1 cellular context compared by ENCODE assay signal in the genomic region with DNA sequence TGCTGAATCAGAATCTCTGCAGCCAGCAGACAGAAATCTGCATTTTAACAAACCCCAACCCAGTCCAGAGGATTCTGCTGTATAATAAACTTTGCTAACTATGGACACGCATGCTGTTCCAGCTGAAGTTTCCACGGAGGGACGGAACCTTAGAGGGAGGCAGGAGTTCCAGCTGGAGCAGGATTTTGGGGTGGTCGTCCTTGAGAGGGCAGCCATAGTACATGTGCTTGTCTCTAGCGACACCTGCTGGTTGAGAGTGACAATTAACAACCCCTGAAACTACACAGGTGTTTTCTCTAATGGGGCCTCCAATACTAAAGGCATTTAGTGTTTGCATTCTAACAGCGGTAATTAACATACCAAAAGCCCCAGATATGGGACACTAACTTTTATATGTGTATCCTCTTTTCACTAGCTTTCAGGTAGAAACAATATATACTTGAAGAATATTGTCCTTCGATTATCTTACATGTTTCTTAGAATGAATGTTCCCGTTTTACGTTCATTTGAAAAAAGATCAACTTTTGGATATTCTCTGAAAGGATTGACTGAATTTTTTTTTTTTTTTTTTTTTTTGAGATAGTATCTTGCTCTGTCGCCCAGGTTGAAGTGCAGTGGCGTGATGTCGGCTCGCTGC.
TF ChIP-seq lines count a peak whose summit lies in the region.

No MANE protein-coding gene starts in this region.

TF ChIP-seq in HepG2, 621 proteins besides CTCF, POLR2A, EP300 and RAD21 (continued from another document):
- TF ChIP-seq, protein P1, sequence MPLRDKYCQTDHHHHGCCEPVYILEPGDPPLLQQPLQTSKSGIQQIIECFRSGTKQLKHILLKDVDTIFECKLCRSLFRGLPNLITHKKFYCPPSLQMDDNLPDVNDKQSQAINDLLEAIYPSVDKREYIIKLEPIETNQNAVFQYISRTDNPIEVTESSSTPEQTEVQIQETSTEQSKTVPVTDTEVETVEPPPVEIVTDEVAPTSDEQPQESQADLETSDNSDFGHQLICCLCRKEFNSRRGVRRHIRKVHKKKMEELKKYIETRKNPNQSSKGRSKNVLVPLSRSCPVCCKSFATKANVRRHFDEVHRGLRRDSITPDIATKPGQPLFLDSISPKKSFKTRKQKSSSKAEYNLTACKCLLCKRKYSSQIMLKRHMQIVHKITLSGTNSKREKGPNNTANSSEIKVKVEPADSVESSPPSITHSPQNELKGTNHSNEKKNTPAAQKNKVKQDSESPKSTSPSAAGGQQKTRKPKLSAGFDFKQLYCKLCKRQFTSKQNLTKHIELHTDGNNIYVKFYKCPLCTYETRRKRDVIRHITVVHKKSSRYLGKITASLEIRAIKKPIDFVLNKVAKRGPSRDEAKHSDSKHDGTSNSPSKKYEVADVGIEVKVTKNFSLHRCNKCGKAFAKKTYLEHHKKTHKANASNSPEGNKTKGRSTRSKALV (CRISPR knock-in tag; IDR thresholded peaks at IDR 0.05): 0 out of 2 replicates have a peak, but pooled peaks have one; percentile 36
- TF ChIP-seq STAG1 (CRISPR knock-in tag; IDR thresholded peaks at IDR 0.05) (peak; percentile 98), MLLT10 (CRISPR knock-in tag; IDR thresholded peaks at IDR 0.05) (no peak), GATAD2A (CRISPR knock-in tag; IDR thresholded peaks at IDR 0.05) (peak; percentile 37; the same call in 1 of the 2 replicates), TSC22D2 (CRISPR knock-in tag; IDR thresholded peaks at IDR 0.05; ENCODE audit: borderline replicate concordance) (0 out of 2 replicates have a peak, but pooled peaks have one; percentile 37), FOXA3 (CRISPR knock-in tag; IDR thresholded peaks at IDR 0.05) (0 out of 2 replicates have a peak, but pooled peaks have one; percentile 23), ZNF792 (CRISPR knock-in tag; IDR thresholded peaks at IDR 0.05) (no peak), RELA (CRISPR knock-in tag; IDR thresholded peaks at IDR 0.05) (no peak), LCORL (IDR thresholded peaks at IDR 0.05) (no peak), LCORL (CRISPR knock-in tag; IDR thresholded peaks at IDR 0.05) (peak; percentile 61; the same call in 1 of the 2 replicates), GFI1 (CRISPR knock-in tag; IDR thresholded peaks at IDR 0.05; ENCODE audit: borderline replicate concordance) (0 out of 2 replicates have a peak, but pooled peaks have one; percentile 23), ERF (CRISPR knock-in tag; IDR thresholded peaks at IDR 0.05) (0 out of 2 replicates have a peak, but pooled peaks have one; percentile 29), ZNF44 (CRISPR knock-in tag; IDR thresholded peaks at IDR 0.05) (no peak), MED1 (CRISPR knock-in tag; IDR thresholded peaks at IDR 0.05) (peak; percentile 25; the same call in 1 of the 2 replicates), SNAI1 (CRISPR knock-in tag; IDR thresholded peaks at IDR 0.05; ENCODE audit: borderline replicate concordance) (no peak), ZNF24 (IDR thresholded peaks at IDR 0.05) (no peak), MXD4 (CRISPR knock-in tag; IDR thresholded peaks at IDR 0.05) (0 out of 2 replicates have a peak, but pooled peaks have one; percentile 22), ZNF12 (CRISPR knock-in tag; IDR thresholded peaks at IDR 0.05) (peak; percentile 10; the same call in 1 of the 2 replicates), MIXL1 (CRISPR knock-in tag; IDR thresholded peaks at IDR 0.05) (peak; percentile 63), ISL2 (CRISPR knock-in tag; IDR thresholded peaks at IDR 0.05) (peak; percentile 27; the same call in 1 of the 2 replicates), SMC3 (IDR thresholded peaks at IDR 0.05; ENCODE audit: low read length) (peak; percentile 89), ZNF737 (CRISPR knock-in tag; IDR thresholded peaks at IDR 0.05; ENCODE audit: borderline replicate concordance) (no peak), HHEX (CRISPR knock-in tag; IDR thresholded peaks at IDR 0.05) (no peak), ZNF138 (CRISPR knock-in tag; IDR thresholded peaks at IDR 0.05; ENCODE audit: low read depth) (no peak), CCDC6 (CRISPR knock-in tag; IDR thresholded peaks at IDR 0.05) (0 out of 2 replicates have a peak, but pooled peaks have one; percentile 34)
- TF ChIP-seq, protein P2, sequence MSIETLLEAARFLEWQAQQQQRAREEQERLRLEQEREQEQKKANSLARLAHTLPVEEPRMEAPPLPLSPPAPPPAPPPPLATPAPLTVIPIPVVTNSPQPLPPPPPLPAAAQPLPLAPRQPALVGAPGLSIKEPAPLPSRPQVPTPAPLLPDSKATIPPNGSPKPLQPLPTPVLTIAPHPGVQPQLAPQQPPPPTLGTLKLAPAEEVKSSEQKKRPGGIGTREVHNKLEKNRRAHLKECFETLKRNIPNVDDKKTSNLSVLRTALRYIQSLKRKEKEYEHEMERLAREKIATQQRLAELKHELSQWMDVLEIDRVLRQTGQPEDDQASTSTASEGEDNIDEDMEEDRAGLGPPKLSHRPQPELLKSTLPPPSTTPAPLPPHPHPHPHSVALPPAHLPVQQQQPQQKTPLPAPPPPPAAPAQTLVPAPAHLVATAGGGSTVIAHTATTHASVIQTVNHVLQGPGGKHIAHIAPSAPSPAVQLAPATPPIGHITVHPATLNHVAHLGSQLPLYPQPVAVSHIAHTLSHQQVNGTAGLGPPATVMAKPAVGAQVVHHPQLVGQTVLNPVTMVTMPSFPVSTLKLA (IDR thresholded peaks at IDR 0.05): peak; percentile 68; the same call in 1 of the 2 replicates
- TF ChIP-seq, protein P3, sequence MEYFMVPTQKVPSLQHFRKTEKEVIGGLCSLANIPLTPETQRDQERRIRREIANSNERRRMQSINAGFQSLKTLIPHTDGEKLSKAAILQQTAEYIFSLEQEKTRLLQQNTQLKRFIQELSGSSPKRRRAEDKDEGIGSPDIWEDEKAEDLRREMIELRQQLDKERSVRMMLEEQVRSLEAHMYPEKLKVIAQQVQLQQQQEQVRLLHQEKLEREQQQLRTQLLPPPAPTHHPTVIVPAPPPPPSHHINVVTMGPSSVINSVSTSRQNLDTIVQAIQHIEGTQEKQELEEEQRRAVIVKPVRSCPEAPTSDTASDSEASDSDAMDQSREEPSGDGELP (IDR thresholded peaks at IDR 0.05; ENCODE audit: borderline replicate concordance, low read depth): peak; percentile 12; the same call in 1 of the 2 replicates
- TF ChIP-seq, protein P4, sequence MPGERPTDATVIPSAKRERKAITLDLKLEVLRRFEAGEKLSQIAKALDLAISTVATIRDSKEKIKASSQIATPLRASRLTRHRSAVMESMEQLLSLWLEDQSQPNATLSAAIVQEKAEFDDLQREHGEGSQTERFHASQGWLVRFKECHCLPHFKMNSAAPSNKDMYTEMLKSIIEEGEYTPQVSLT (CRISPR knock-in tag; IDR thresholded peaks at IDR 0.05; ENCODE audit: borderline replicate concordance, low read depth): no peak
- TF ChIP-seq, protein P5, sequence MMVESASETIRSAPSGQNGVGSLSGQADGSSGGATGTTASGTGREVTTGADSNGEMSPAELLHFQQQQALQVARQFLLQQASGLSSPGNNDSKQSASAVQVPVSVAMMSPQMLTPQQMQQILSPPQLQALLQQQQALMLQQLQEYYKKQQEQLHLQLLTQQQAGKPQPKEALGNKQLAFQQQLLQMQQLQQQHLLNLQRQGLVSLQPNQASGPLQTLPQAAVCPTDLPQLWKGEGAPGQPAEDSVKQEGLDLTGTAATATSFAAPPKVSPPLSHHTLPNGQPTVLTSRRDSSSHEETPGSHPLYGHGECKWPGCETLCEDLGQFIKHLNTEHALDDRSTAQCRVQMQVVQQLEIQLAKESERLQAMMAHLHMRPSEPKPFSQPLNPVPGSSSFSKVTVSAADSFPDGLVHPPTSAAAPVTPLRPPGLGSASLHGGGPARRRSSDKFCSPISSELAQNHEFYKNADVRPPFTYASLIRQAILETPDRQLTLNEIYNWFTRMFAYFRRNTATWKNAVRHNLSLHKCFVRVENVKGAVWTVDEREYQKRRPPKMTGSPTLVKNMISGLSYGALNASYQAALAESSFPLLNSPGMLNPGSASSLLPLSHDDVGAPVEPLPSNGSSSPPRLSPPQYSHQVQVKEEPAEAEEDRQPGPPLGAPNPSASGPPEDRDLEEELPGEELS (CRISPR knock-in tag; IDR thresholded peaks at IDR 0.05): 0 out of 2 replicates have a peak, but pooled peaks have one; percentile 19
- TF ChIP-seq, protein P6, sequence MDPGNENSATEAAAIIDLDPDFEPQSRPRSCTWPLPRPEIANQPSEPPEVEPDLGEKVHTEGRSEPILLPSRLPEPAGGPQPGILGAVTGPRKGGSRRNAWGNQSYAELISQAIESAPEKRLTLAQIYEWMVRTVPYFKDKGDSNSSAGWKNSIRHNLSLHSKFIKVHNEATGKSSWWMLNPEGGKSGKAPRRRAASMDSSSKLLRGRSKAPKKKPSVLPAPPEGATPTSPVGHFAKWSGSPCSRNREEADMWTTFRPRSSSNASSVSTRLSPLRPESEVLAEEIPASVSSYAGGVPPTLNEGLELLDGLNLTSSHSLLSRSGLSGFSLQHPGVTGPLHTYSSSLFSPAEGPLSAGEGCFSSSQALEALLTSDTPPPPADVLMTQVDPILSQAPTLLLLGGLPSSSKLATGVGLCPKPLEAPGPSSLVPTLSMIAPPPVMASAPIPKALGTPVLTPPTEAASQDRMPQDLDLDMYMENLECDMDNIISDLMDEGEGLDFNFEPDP (CRISPR knock-in tag; conservative IDR thresholded peaks at IDR 0.05): no peak
- TF ChIP-seq, protein P7, sequence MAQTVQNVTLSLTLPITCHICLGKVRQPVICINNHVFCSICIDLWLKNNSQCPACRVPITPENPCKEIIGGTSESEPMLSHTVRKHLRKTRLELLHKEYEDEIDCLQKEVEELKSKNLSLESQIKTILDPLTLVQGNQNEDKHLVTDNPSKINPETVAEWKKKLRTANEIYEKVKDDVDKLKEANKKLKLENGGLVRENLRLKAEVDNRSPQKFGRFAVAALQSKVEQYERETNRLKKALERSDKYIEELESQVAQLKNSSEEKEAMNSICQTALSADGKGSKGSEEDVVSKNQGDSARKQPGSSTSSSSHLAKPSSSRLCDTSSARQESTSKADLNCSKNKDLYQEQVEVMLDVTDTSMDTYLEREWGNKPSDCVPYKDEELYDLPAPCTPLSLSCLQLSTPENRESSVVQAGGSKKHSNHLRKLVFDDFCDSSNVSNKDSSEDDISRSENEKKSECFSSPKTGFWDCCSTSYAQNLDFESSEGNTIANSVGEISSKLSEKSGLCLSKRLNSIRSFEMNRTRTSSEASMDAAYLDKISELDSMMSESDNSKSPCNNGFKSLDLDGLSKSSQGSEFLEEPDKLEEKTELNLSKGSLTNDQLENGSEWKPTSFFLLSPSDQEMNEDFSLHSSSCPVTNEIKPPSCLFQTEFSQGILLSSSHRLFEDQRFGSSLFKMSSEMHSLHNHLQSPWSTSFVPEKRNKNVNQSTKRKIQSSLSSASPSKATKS (CRISPR knock-in tag; IDR thresholded peaks at IDR 0.05): no peak
- TF ChIP-seq, protein P8, sequence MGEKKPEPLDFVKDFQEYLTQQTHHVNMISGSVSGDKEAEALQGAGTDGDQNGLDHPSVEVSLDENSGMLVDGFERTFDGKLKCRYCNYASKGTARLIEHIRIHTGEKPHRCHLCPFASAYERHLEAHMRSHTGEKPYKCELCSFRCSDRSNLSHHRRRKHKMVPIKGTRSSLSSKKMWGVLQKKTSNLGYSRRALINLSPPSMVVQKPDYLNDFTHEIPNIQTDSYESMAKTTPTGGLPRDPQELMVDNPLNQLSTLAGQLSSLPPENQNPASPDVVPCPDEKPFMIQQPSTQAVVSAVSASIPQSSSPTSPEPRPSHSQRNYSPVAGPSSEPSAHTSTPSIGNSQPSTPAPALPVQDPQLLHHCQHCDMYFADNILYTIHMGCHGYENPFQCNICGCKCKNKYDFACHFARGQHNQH (CRISPR knock-in tag; IDR thresholded peaks at IDR 0.05): no peak
